19 cellular contexts compared by ENCODE assay signal in the genomic region with DNA sequence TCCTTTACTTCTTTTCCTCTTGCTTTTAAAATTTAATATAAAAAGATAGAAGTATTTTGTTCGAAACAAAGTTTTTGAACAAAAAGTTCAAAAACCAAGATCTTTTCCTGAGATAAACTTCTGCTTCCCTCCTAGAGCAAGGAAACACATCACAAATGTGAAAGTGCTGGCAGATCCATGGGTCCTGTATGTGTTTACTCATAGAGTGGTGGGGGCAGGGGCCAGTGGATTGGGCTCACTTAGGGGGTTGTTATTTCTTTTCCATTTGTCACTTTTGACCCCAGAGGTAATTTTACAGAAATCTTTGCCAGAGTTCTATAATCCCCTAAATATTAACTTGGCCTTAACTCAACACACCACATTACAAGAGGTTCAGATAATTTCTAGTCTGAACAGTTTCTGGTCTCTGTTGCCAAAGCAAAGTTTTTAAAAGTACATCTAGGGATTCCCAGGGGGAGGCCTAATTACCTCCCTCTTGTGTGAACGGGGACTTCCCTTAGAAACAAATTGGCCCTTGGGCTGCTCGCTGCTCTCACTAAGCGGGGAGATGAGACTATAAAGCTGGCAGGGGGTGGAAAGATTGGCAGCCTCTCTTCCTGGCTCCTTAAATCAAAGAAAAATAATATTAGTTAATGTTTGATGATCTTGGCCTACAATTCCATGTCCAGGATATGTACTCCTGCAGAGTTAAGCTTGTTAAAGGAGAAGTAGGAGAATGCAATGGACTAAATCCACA.
A peak's percentile ranks its signal among the peaks of the same experiment; 100 is the strongest.
DNase-seq lines count a peak whose midpoint lies in the region; TF ChIP-seq lines count a peak whose summit lies in the region.
"Had no signal": no experiment of that assay in that cellular context is flagged by ENCODE, and none has a peak within 500 bp of the region (broad histone marks: within the 10 kb centered on the region; RNA-seq: fewer than 3 reads in every experiment).

No MANE protein-coding gene starts in this region.

- WGBS in mesenchymal stem cell: 32% methylated on average over 3 of the region's 4 CpGs

- no peak overlapping the region for H3K18ac ChIP-seq in mesenchymal stem cell (ENCODE audit: low read depth in 1 of 2, low read length in 2 of 2)

- no peaks in the 10 kb centered on the region for H3K36me3 Mint-ChIP-seq in chondrocyte (ENCODE audit: low read depth)
- H3K36me3 Mint-ChIP-seq in activated T-helper 2 cell treated with anti-CD3 and anti-CD28 coated beads, Interferon-gamma antibody, Interleukin-2, Interleukin-4, amounts not matched to agents 10 μg/mL and 5 μg/mL and 100 μg/mL, durations not matched to agents 14 hours and 24 hours and 36 hours (ENCODE audit: low read depth): no peaks in the 10 kb centered on the region

- peaks cover 26% of the 10 kb centered on the region for H3K4me1 Mint-ChIP-seq in chondrocyte (ENCODE audit: low read depth)
- H3K4me1 Mint-ChIP-seq in activated T-helper 2 cell treated with anti-CD3 and anti-CD28 coated beads, Interferon-gamma antibody, Interleukin-2, Interleukin-4, amounts not matched to agents 10 μg/mL and 5 μg/mL and 100 μg/mL, durations not matched to agents 14 hours and 24 hours and 36 hours (ENCODE audit: low read depth): no peaks in the 10 kb centered on the region
- H3K4me1 Mint-ChIP-seq: activated CD4-positive, alpha-beta T cell treated with anti-CD3 and anti-CD28 coated beads for 36 hours had no signal

- no peak overlapping the region for H2BK15ac ChIP-seq in mesenchymal stem cell (ENCODE audit: low read depth, poor library complexity, severe bottlenecking)

- BruUV-seq in A673 (replicated peaks; lab: Mats Ljungman, UMichigan): no TSS peak

- H3K9me3 ChIP-seq in A673 (ENCODE audit: low read depth, low read length, poor library complexity, severe bottlenecking) (no peaks in the 10 kb centered on the region), mesenchymal stem cell (ENCODE audit: control insufficient read depth, low read length) (no peaks in the 10 kb centered on the region)
- H3K9me3 ChIP-seq: neutrophil, upper lobe of left lung had no signal

- DNase-seq in A673 (ENCODE audit: low spot score) (peak; percentile 98), NCI-H1417 treated with DMSO at 0.1 percent for 48 hours (lab: John Stamatoyannopoulos, UW) (peak; percentile 4), chondrocyte (ENCODE audit: low spot score) (no peak), mesenchymal stem cell (no peak), GM19238 (ENCODE audit: insufficient read length, low spot score) (no peak)
- DNase-seq in activated CD4-positive, alpha-beta T cell treated with anti-CD3 and anti-CD28 coated beads for 4 hours: no peak
- no peak for DNase-seq in activated CD4-positive, alpha-beta T cell treated with anti-CD3 and anti-CD28 coated beads for 48 hours
- no peak for DNase-seq in activated T-helper 2 cell treated with anti-CD3 and anti-CD28 coated beads, Interferon-gamma antibody, Interleukin-2, Interleukin-4, amounts not matched to agents 10 μg/mL and 5 μg/mL and 100 μg/mL, durations not matched to agents 14 hours and 24 hours and 36 hours (ENCODE audit: low spot score)
- DNase-seq: activated CD4-positive, alpha-beta T cell treated with anti-CD3 and anti-CD28 coated beads for 36 hours; activated T-cell treated with anti-CD3 and anti-CD28 coated beads, Interleukin-2, amount 50 U/mL, for 48 hours; effector memory CD8-positive, alpha-beta T cell; head of caudate nucleus; KG1; NCI-H2171 treated with DMSO at 0.1 percent for 48 hours; OCI-M1; stimulated activated CD4-positive, alpha-beta T cell treated with anti-CD3 and anti-CD28 coated beads, Interleukin-15, amount 100 ng/mL, for 24 hours; T-helper 1 cell; upper lobe of left lung had no signal

- H3K23ac ChIP-seq in mesenchymal stem cell (ENCODE audit: low read length in 2 of 2): no peak overlapping the region

- H3K4me3 ChIP-seq in A673 (ENCODE audit: low read depth, low read length, poor library complexity, severe bottlenecking): no peak overlapping the region
- no peak overlapping the region for H3K4me3 ChIP-seq in mesenchymal stem cell (ENCODE audit: insufficient read depth in 1 of 2, low read depth in 1 of 2, low read length in 2 of 2)
- H3K4me3 ChIP-seq: upper lobe of left lung had no signal

- no peak overlapping the region for H2BK12ac ChIP-seq in mesenchymal stem cell (ENCODE audit: low read length in 2 of 2)

- no peak overlapping the region for H3K9ac ChIP-seq in mesenchymal stem cell (ENCODE audit: low read length)

- H3K27ac ChIP-seq in A673 (ENCODE audit: low read depth, low read length, poor library complexity, severe bottlenecking): no peak overlapping the region
- peak overlapping the region; percentile 76 for H3K27ac ChIP-seq in mesenchymal stem cell (ENCODE audit: low read length, poor library complexity, severe bottlenecking)
- H3K27ac ChIP-seq: neutrophil, upper lobe of left lung had no signal

- intact Hi-C loops in A673 (cut with micrococcal nuclease; ENCODE audit: unreplicated experiment): no loop called here
- intact Hi-C loops in activated T-helper 2 cell treated with anti-CD3 and anti-CD28 coated beads, Interferon-gamma antibody, Interleukin-2, Interleukin-4, amounts not matched to agents 10 μg/mL and 5 μg/mL and 100 μg/mL, durations not matched to agents 14 hours and 24 hours and 36 hours (cut with micrococcal nuclease): no loop called here

- H3K27ac Mint-ChIP-seq in chondrocyte (ENCODE audit: unreplicated experiment): peak overlapping the region; percentile 83
- H3K27ac Mint-ChIP-seq in activated T-helper 2 cell treated with anti-CD3 and anti-CD28 coated beads, Interferon-gamma antibody, Interleukin-2, Interleukin-4, amounts not matched to agents 10 μg/mL and 5 μg/mL and 100 μg/mL, durations not matched to agents 14 hours and 24 hours and 36 hours: no peak overlapping the region
- H3K27ac Mint-ChIP-seq: activated CD4-positive, alpha-beta T cell treated with anti-CD3 and anti-CD28 coated beads for 36 hours; effector memory CD8-positive, alpha-beta T cell had no signal

- CTCF ChIA-PET in A673 (lab: Charles Lee): no interaction called here

- no peak overlapping the region for H3K4ac ChIP-seq in mesenchymal stem cell (ENCODE audit: low read depth in 1 of 2, low read length in 2 of 2)

- H2BK120ac ChIP-seq in mesenchymal stem cell (ENCODE audit: low read depth, low read length): no peak overlapping the region

- H4K8ac ChIP-seq in mesenchymal stem cell (ENCODE audit: low read length): no peak overlapping the region

- H2AFZ ChIP-seq in mesenchymal stem cell (ENCODE audit: low read depth, low read length): no peak overlapping the region

- no peak overlapping the region for H4K91ac ChIP-seq in mesenchymal stem cell (ENCODE audit: low read length)

- H3K27me3 ChIP-seq in A673 (replicated peaks; ENCODE audit: insufficient read depth, low read depth, low read length, poor library complexity): peaks cover 7% of the 10 kb centered on the region
- H3K27me3 ChIP-seq in mesenchymal stem cell (ENCODE audit: control insufficient read depth in 1 of 2, insufficient read depth in 1 of 2, low read length in 2 of 2): no peaks in the 10 kb centered on the region
- H3K27me3 ChIP-seq: neutrophil, upper lobe of left lung had no signal

- H3K4me1 ChIP-seq in A673 (ENCODE audit: insufficient read depth, low read length, poor library complexity, severe bottlenecking): peaks cover 26% of the 10 kb centered on the region
- H3K4me1 ChIP-seq in mesenchymal stem cell (ENCODE audit: control insufficient read depth, insufficient read depth, low read depth, low read length): peaks cover 20% of the 10 kb centered on the region
- H3K4me1 ChIP-seq: upper lobe of left lung had no signal

- TF ChIP-seq CTCF in A673 (conservative IDR thresholded peaks at IDR 0.05; ENCODE audit: low read depth, low read length) (no peak), chondrocyte (IDR thresholded peaks at IDR 0.05) (no peak)

- no peak overlapping the region for H3K14ac ChIP-seq in mesenchymal stem cell (ENCODE audit: low read length in 2 of 2)

- H3K36me3 ChIP-seq in A673 (ENCODE audit: insufficient read depth, low read length, poor library complexity, severe bottlenecking) (no peaks in the 10 kb centered on the region), mesenchymal stem cell (ENCODE audit: control insufficient read depth in 1 of 2, insufficient read depth in 2 of 2, low read depth in 1 of 2, low read length in 2 of 2) (no peaks in the 10 kb centered on the region)
- H3K36me3 ChIP-seq: neutrophil, upper lobe of left lung had no signal

- H3K4me3 Mint-ChIP-seq in chondrocyte (ENCODE audit: unreplicated experiment): no peak overlapping the region
- no peak overlapping the region for H3K4me3 Mint-ChIP-seq in activated T-helper 2 cell treated with anti-CD3 and anti-CD28 coated beads, Interferon-gamma antibody, Interleukin-2, Interleukin-4, amounts not matched to agents 10 μg/mL and 5 μg/mL and 100 μg/mL, durations not matched to agents 14 hours and 24 hours and 36 hours (ENCODE audit: low read depth)
- H3K4me3 Mint-ChIP-seq: activated CD4-positive, alpha-beta T cell treated with anti-CD3 and anti-CD28 coated beads for 36 hours; effector memory CD8-positive, alpha-beta T cell had no signal

- H3K4me2 ChIP-seq in mesenchymal stem cell (ENCODE audit: low read length, poor library complexity, severe bottlenecking): no peak overlapping the region

- peaks cover 3% of the 10 kb centered on the region for H3K9me3 Mint-ChIP-seq in chondrocyte (ENCODE audit: low read depth)
- H3K9me3 Mint-ChIP-seq in activated T-helper 2 cell treated with anti-CD3 and anti-CD28 coated beads, Interferon-gamma antibody, Interleukin-2, Interleukin-4, amounts not matched to agents 10 μg/mL and 5 μg/mL and 100 μg/mL, durations not matched to agents 14 hours and 24 hours and 36 hours: no peaks in the 10 kb centered on the region

- H3K79me1 ChIP-seq in mesenchymal stem cell (replicated peaks; ENCODE audit: low read length, poor library complexity, severe bottlenecking): peaks cover 16% of the 10 kb centered on the region

- H2AK5ac ChIP-seq in mesenchymal stem cell (ENCODE audit: low read length, severe bottlenecking): no peak overlapping the region

- no peak overlapping the region for H2BK5ac ChIP-seq in mesenchymal stem cell (ENCODE audit: low read depth, low read length, poor library complexity, severe bottlenecking)

- H3K27me3 Mint-ChIP-seq in chondrocyte (ENCODE audit: low read depth): no peaks in the 10 kb centered on the region
- no peaks in the 10 kb centered on the region for H3K27me3 Mint-ChIP-seq in activated T-helper 2 cell treated with anti-CD3 and anti-CD28 coated beads, Interferon-gamma antibody, Interleukin-2, Interleukin-4, amounts not matched to agents 10 μg/mL and 5 μg/mL and 100 μg/mL, durations not matched to agents 14 hours and 24 hours and 36 hours (ENCODE audit: low read depth)
- H3K27me3 Mint-ChIP-seq: activated CD4-positive, alpha-beta T cell treated with anti-CD3 and anti-CD28 coated beads for 36 hours had no signal

- POLR2A ChIA-PET in A673 (lab: Charles Lee; ENCODE audit: low non-redundant PET): no interaction called here

Comparison
In these comparisons a context has a peak if more than half of its experiments do, and no peak if none do; other contexts are left out.
1. DNase-seq: peak in A673 (single experiment) and NCI-H1417 treated with DMSO at 0.1 percent for 48 hours (single experiment); none in chondrocyte (single experiment), mesenchymal stem cell (single experiment), activated CD4-positive, alpha-beta T cell treated with anti-CD3 and anti-CD28 coated beads for 4 hours (0 of 2), GM19238 (single experiment), activated CD4-positive, alpha-beta T cell treated with anti-CD3 and anti-CD28 coated beads for 48 hours (single experiment) and activated T-helper 2 cell treated with anti-CD3 and anti-CD28 coated beads, Interferon-gamma antibody, Interleukin-2, Interleukin-4, amounts not matched to agents 10 μg/mL and 5 μg/mL and 100 μg/mL, durations not matched to agents 14 hours and 24 hours and 36 hours (single experiment).